ENCODE assay signal across 8 cellular contexts in genomic region chr2:152715854-152716428, GRCh38. TPM values are rescaled to one million over a fixed set of nuclear protein-coding genes. Genes with fewer than 3 reads are reported as not detected.
A peak's percentile ranks its signal among the peaks of the same experiment; 100 is the strongest.
DNase-seq lines count a peak whose midpoint lies in the region; ATAC-seq, FAIRE-seq and TF ChIP-seq lines count a peak whose summit lies in the region.

No MANE protein-coding gene starts in this region.

- intact Hi-C loops in CD4-positive, alpha-beta T cell (cut with DNase I, micrococcal nuclease) = loop anchor here (2.0 to 10.0 kb wide), 4 partner anchors 21 to 1431 kb away; partner anchors contain the start of genes ARL5A (in 1 of the 2) and NMI (in 1 of the 2)
- intact Hi-C loops in dendritic cell treated with granulocyte-macrophage colony-stimulating factor and Interleukin-4, amounts not matched to agents 40 ng/mL and 50 ng/mL, for 4 days (cut with micrococcal nuclease) = loop anchor here (5.0 to 10.0 kb wide), 3 partner anchors 539 to 891 kb away; partner anchors contain the start of genes ARL5A and STAM2

- peak overlapping the region; percentile 97 for H3K27ac Mint-ChIP-seq in CD4-positive, alpha-beta T cell
- peak overlapping the region; percentile 96 for H3K27ac Mint-ChIP-seq in dendritic cell treated with granulocyte-macrophage colony-stimulating factor and Interleukin-4, amounts not matched to agents 40 ng/mL and 50 ng/mL, for 4 days
- peak overlapping the region; percentile 93 to 96 for H3K27ac Mint-ChIP-seq in natural killer cell treated with Interleukin-12 subunit alpha and Interleukin-12 subunit beta and Interleukin-15 and Interleukin-18, amount 100 ng/mL, for 72 hours

- H3K9me3 Mint-ChIP-seq in CD4-positive, alpha-beta T cell = no peaks in the 10 kb centered on the region
- no peaks in the 10 kb centered on the region for H3K9me3 Mint-ChIP-seq in dendritic cell treated with granulocyte-macrophage colony-stimulating factor and Interleukin-4, amounts not matched to agents 40 ng/mL and 50 ng/mL, for 4 days
- H3K9me3 Mint-ChIP-seq in natural killer cell treated with Interleukin-12 subunit alpha and Interleukin-12 subunit beta and Interleukin-15 and Interleukin-18, amount 100 ng/mL, for 72 hours = no peaks in the 10 kb centered on the region

- peak overlapping the region; percentile 99 for H3K4me3 Mint-ChIP-seq in CD4-positive, alpha-beta T cell
- peak overlapping the region; percentile 92 for H3K4me3 Mint-ChIP-seq in dendritic cell treated with granulocyte-macrophage colony-stimulating factor and Interleukin-4, amounts not matched to agents 40 ng/mL and 50 ng/mL, for 4 days
- H3K4me3 Mint-ChIP-seq in natural killer cell treated with Interleukin-12 subunit alpha and Interleukin-12 subunit beta and Interleukin-15 and Interleukin-18, amount 100 ng/mL, for 72 hours = peak overlapping the region; percentile 100

- FAIRE-seq in GM18507 (lab: Jason Lieb, UNC) = peak; percentile 36

- H3K27me3 ChIP-seq in CD4-positive, alpha-beta T cell (ENCODE audit: control insufficient read depth, insufficient read depth, low read length) = no peaks in the 10 kb centered on the region

- H3K27me3 Mint-ChIP-seq in CD4-positive, alpha-beta T cell = no peaks in the 10 kb centered on the region
- no peaks in the 10 kb centered on the region for H3K27me3 Mint-ChIP-seq in dendritic cell treated with granulocyte-macrophage colony-stimulating factor and Interleukin-4, amounts not matched to agents 40 ng/mL and 50 ng/mL, for 4 days
- no peaks in the 10 kb centered on the region for H3K27me3 Mint-ChIP-seq in natural killer cell treated with Interleukin-12 subunit alpha and Interleukin-12 subunit beta and Interleukin-15 and Interleukin-18, amount 100 ng/mL, for 72 hours

- H3K27ac ChIP-seq in CD4-positive, alpha-beta T cell (ENCODE audit: low read depth, low read length) = no peak overlapping the region

- CTCF ChIA-PET in CD4-positive, alpha-beta T cell (lab: Charles Lee) = interaction anchor here (1.1 to 2.5 kb wide), 6 partner anchors 9 to 540 kb away, joined by 3 to 8 read pairs (median 5); partner anchors contain the start of gene STAM2

- H3K4me1 Mint-ChIP-seq in CD4-positive, alpha-beta T cell (ENCODE audit: low read depth) = peaks cover 80% of the 10 kb centered on the region
- H3K4me1 Mint-ChIP-seq in dendritic cell treated with granulocyte-macrophage colony-stimulating factor and Interleukin-4, amounts not matched to agents 40 ng/mL and 50 ng/mL, for 4 days (ENCODE audit: low read depth) = peaks cover 38% of the 10 kb centered on the region
- peaks cover 36 to 51% of the 10 kb centered on the region in 2 donors for H3K4me1 Mint-ChIP-seq in natural killer cell treated with Interleukin-12 subunit alpha and Interleukin-12 subunit beta and Interleukin-15 and Interleukin-18, amount 100 ng/mL, for 72 hours (ENCODE audit: low read depth in 2 of 2)

- DNase-seq in CD4-positive, alpha-beta T cell = peak in 3 of 10 experiments; percentile 3 to 14 (median 8)
- DNase-seq in GM18507 (ENCODE audit: extremely low spot score, insufficient read length, low read depth) = no peak
- DNase-seq in RPMI8226 = peak; percentile 71
- DNase-seq in natural killer cell treated with Interleukin-12 subunit alpha and Interleukin-12 subunit beta and Interleukin-15 and Interleukin-18, amount 100 ng/mL, for 72 hours (ENCODE audit: low spot score) = no peak
- no peak for DNase-seq in amygdala (lab: John Stamatoyannopoulos, UW)

- POLR2A ChIA-PET in CD4-positive, alpha-beta T cell (lab: Charles Lee) = interaction anchor here (1.6 to 3.6 kb wide), 4 partner anchors 14 to 540 kb away, joined by 5 to 25 read pairs (median 16); partner anchors contain the start of gene STAM2

- no peak for TF ChIP-seq CTCF in CD4-positive, alpha-beta T cell (IDR thresholded peaks at IDR 0.05)

- peaks cover 85% of the 10 kb centered on the region for H3K36me3 Mint-ChIP-seq in CD4-positive, alpha-beta T cell (ENCODE audit: low read depth)
- H3K36me3 Mint-ChIP-seq in dendritic cell treated with granulocyte-macrophage colony-stimulating factor and Interleukin-4, amounts not matched to agents 40 ng/mL and 50 ng/mL, for 4 days (ENCODE audit: low read depth) = peaks cover 74% of the 10 kb centered on the region
- peaks cover 38% of the 10 kb centered on the region for H3K36me3 Mint-ChIP-seq in natural killer cell treated with Interleukin-12 subunit alpha and Interleukin-12 subunit beta and Interleukin-15 and Interleukin-18, amount 100 ng/mL, for 72 hours

- ATAC-seq in CD4-positive, alpha-beta T cell (ENCODE audit: poor library complexity) = no peak
- no peak for ATAC-seq in natural killer cell treated with Interleukin-12 subunit alpha and Interleukin-12 subunit beta and Interleukin-15 and Interleukin-18, amount 100 ng/mL, for 72 hours
- ATAC-seq in HG03135 (IDR thresholded peaks at IDR 0.05; ENCODE audit: unreplicated experiment) (no peak), GM19452 (IDR thresholded peaks at IDR 0.05; ENCODE audit: unreplicated experiment) (no peak)

- H3K9me3 ChIP-seq in CD4-positive, alpha-beta T cell (ENCODE audit: control insufficient read depth, low read length) = no peaks in the 10 kb centered on the region

RNA-seq across cellular contexts. Expression of gene PRPF40A, which starts 1.3 kb away (rescaled TPM):
- total RNA-seq in CD4-positive, alpha-beta T cell = 100 to 1,000 TPM; 146 to 148 TPM
- total RNA-seq in natural killer cell treated with Interleukin-12 subunit alpha and Interleukin-12 subunit beta and Interleukin-15 and Interleukin-18, amount 100 ng/mL, for 72 hours = 100 to 1,000 TPM; 124 to 150 TPM

RNA-seq across cellular contexts. Expression of gene ARL6IP6, which starts 2.5 kb away (rescaled TPM):
- 1 to 10 TPM; 6.3 to 6.7 TPM for total RNA-seq in CD4-positive, alpha-beta T cell
- total RNA-seq in natural killer cell treated with Interleukin-12 subunit alpha and Interleukin-12 subunit beta and Interleukin-15 and Interleukin-18, amount 100 ng/mL, for 72 hours = 10 to 100 TPM; 22.3 to 24.0 TPM
